8 cellular contexts compared by ENCODE assay signal in the genomic region with DNA sequence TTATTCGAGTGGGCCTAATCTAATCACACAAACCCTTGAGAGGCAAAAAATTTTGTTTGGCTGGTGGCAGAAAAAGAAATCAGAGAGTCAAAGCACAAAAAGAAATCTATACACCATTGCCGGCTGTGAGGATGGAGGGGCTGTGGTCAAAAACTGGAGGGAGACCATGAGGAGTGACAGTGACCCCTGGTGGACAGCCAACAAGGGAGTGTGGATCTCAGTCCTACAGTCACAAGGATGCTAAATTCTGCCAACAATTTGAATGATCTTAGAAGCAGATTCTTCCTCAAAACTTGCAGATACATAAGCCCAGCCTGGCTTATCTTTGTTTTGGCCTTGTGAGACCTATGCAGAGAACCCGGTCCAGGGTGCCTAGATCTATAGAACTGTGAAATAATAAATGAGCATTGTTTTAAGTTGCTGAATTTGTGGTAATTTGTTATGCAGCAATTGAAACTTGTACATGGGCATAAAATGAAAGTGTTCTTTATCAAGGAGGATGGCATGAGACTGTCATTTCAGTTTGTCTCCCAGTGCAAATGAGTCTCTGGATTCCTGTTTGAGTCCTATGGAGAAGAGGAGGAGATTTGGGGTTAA.
A peak's percentile ranks its signal among the peaks of the same experiment; 100 is the strongest.
DNase-seq lines count a peak whose midpoint lies in the region; ATAC-seq, FAIRE-seq and TF ChIP-seq lines count a peak whose summit lies in the region.

No MANE protein-coding gene starts in this region.

- H3K9ac ChIP-seq in GM12878 (ENCODE audit: control insufficient read depth, insufficient read depth, low read length) = no peak overlapping the region
- H3K9ac ChIP-seq in neural progenitor cell = no peak overlapping the region

- H3K79me2 ChIP-seq in GM12878 (ENCODE audit: control insufficient read depth, insufficient read depth, low read length) = no peaks in the 10 kb centered on the region
- no peaks in the 10 kb centered on the region for H3K79me2 ChIP-seq in neural progenitor cell (ENCODE audit: low read depth)

- TF ChIP-seq EP300 in GM12878 (IDR thresholded peaks at IDR 0.05; ENCODE audit: borderline replicate concordance in 1 of 2, control insufficient read depth in 1 of 2, low read depth in 2 of 2, low read length in 2 of 2) = no peak
- no peak for TF ChIP-seq EP300 in esophagus muscularis mucosa (IDR thresholded peaks at IDR 0.05)

- CTCF ChIA-PET in GM12878 (lab: Yijun Ruan, JAX) = interaction anchor here (0.6 to 2.1 kb wide), 15 partner anchors 8 to 991 kb away, joined by 3 to 6 read pairs (median 3); no protein-coding TSS in a partner anchor

- H3K36me3 Mint-ChIP-seq in CD4-positive, CD25-positive, alpha-beta regulatory T cell = no peaks in the 10 kb centered on the region
- no peaks in the 10 kb centered on the region for H3K36me3 Mint-ChIP-seq in neural progenitor cell

- H3K4me3 Mint-ChIP-seq in CD4-positive, CD25-positive, alpha-beta regulatory T cell = no peak overlapping the region
- H3K4me3 Mint-ChIP-seq in neural progenitor cell = no peak overlapping the region

- no peak for TF ChIP-seq POLR2A in GM12878 (IDR thresholded peaks at IDR 0.05; ENCODE audit: low read depth, low read length)
- TF ChIP-seq POLR2A in esophagus muscularis mucosa (IDR thresholded peaks at IDR 0.05; ENCODE audit: low read depth) = no peak

- TF ChIP-seq CTCF in GM12878 (IDR thresholded peaks at IDR 0.05 in 2 of 3, conservative IDR thresholded peaks at IDR 0.05 in 1 of 3; ENCODE audit: control insufficient read depth in 2 of 3, extremely low read depth in 1 of 3, insufficient read depth in 1 of 3, low read depth in 3 of 3, low read length in 3 of 3) (peak; percentile 65 to 68 (median 67)), neural progenitor cell (IDR thresholded peaks at IDR 0.05) (peak; percentile 76), esophagus muscularis mucosa (IDR thresholded peaks at IDR 0.05) (peak in 1 of 3 experiments; percentile 26)

- DNase-seq in CD4-positive, CD25-positive, alpha-beta regulatory T cell = peak in 2 of 3 donors; percentile 2 to 35
- DNase-seq in RPMI7951 (ENCODE audit: low read depth) = peak; percentile 7
- peak; percentile 11 for DNase-seq in GM12878 (ENCODE audit: low read depth, low spot score)
- peak; percentile 76 for DNase-seq in neural progenitor cell (ENCODE audit: low spot score)
- DNase-seq in esophagus muscularis mucosa (ENCODE audit: extremely low spot score) = no peak
- DNase-seq in midbrain (lab: John Stamatoyannopoulos, UW) = no peak

- H3F3A ChIP-seq in neural progenitor cell (ENCODE audit: low read depth) = no peaks in the 10 kb centered on the region

- no peak overlapping the region for H3K27ac ChIP-seq in CD4-positive, CD25-positive, alpha-beta regulatory T cell (ENCODE audit: insufficient read depth, low read length, poor library complexity, severe bottlenecking)
- H3K27ac ChIP-seq in GM12878 (ENCODE audit: control insufficient read depth, insufficient read depth) = no peak overlapping the region
- no peak overlapping the region for H3K27ac ChIP-seq in neural progenitor cell
- H3K27ac ChIP-seq in esophagus muscularis mucosa (replicated peaks in 1 of 4) = no peak overlapping the region

- SMC1A ChIA-PET in GM12878 (lab: Charles Lee; ENCODE audit: uncharacterized antibody, unreplicated experiment) = interaction anchor here (0.9 to 1.2 kb wide), 3 partner anchors 14 to 184 kb away, joined by 3 read pairs; no protein-coding TSS in a partner anchor

- H3K27me3 Mint-ChIP-seq in CD4-positive, CD25-positive, alpha-beta regulatory T cell = no peaks in the 10 kb centered on the region
- H3K27me3 Mint-ChIP-seq in neural progenitor cell (ENCODE audit: insufficient read depth, low read depth) = peaks cover 4% of the 10 kb centered on the region

- no peak overlapping the region for H3K4me2 ChIP-seq in GM12878 (ENCODE audit: control insufficient read depth, insufficient read depth)
- no peak overlapping the region for H3K4me2 ChIP-seq in neural progenitor cell

- peak; percentile 50 for TF ChIP-seq RAD21 in GM12878 (IDR thresholded peaks at IDR 0.05; ENCODE audit: insufficient read depth, low read depth, low read length)

- H3K4me1 ChIP-seq in CD4-positive, CD25-positive, alpha-beta regulatory T cell (ENCODE audit: control insufficient read depth, insufficient read depth, low read length, poor library complexity, severe bottlenecking) = no peaks in the 10 kb centered on the region
- H3K4me1 ChIP-seq in GM12878 (ENCODE audit: control insufficient read depth, insufficient read depth, low read length) (no peaks in the 10 kb centered on the region), neural progenitor cell (no peaks in the 10 kb centered on the region), esophagus muscularis mucosa (peaks cover 0 to 10% (median under 1%) of the 10 kb centered on the region in 4 donors)

- H3K36me3 ChIP-seq in CD4-positive, CD25-positive, alpha-beta regulatory T cell (ENCODE audit: control insufficient read depth, insufficient read depth, low read length) = no peaks in the 10 kb centered on the region
- H3K36me3 ChIP-seq in GM12878 (ENCODE audit: control insufficient read depth in 2 of 2, insufficient read depth in 2 of 2, low read length in 1 of 2) = no peaks in the 10 kb centered on the region
- no peaks in the 10 kb centered on the region for H3K36me3 ChIP-seq in neural progenitor cell
- no peaks in the 10 kb centered on the region for H3K36me3 ChIP-seq in esophagus muscularis mucosa

- BruUV-seq in GM12878 (replicated peaks; lab: Mats Ljungman, UMichigan) = no TSS peak

- POLR2A ChIA-PET in GM12878 (lab: Charles Lee) = no interaction called here

- no peaks in the 10 kb centered on the region for H3K9me3 ChIP-seq in CD4-positive, CD25-positive, alpha-beta regulatory T cell (ENCODE audit: control insufficient read depth in 2 of 2, low read length in 2 of 2)
- H3K9me3 ChIP-seq in GM12878 (replicated peaks; ENCODE audit: control insufficient read depth, insufficient read depth, low read length) (no peaks in the 10 kb centered on the region), neural progenitor cell (ENCODE audit: low read depth) (no peaks in the 10 kb centered on the region), esophagus muscularis mucosa (no peaks in the 10 kb centered on the region)

- no peak for ATAC-seq in CD4-positive, CD25-positive, alpha-beta regulatory T cell (ENCODE audit: low read depth in 2 of 2)
- ATAC-seq in GM18870 (IDR thresholded peaks at IDR 0.05; ENCODE audit: unreplicated experiment) (peak; percentile 78), HG03342 (IDR thresholded peaks at IDR 0.05; ENCODE audit: unreplicated experiment) (peak; percentile 87), GM12878 (peak; percentile 92)

- no peaks in the 10 kb centered on the region for H3K27me3 ChIP-seq in CD4-positive, CD25-positive, alpha-beta regulatory T cell (ENCODE audit: control insufficient read depth, insufficient read depth, low read length)
- no peaks in the 10 kb centered on the region for H3K27me3 ChIP-seq in GM12878 (replicated peaks in 1 of 2; ENCODE audit: control insufficient read depth in 2 of 2, insufficient read depth in 2 of 2, low read length in 1 of 2)
- H3K27me3 ChIP-seq in neural progenitor cell = no peaks in the 10 kb centered on the region
- no peaks in the 10 kb centered on the region for H3K27me3 ChIP-seq in esophagus muscularis mucosa

- H3K4me3 ChIP-seq in CD4-positive, CD25-positive, alpha-beta regulatory T cell (ENCODE audit: low read depth, low read length) = no peak overlapping the region
- no peak overlapping the region for H3K4me3 ChIP-seq in GM12878
- H3K4me3 ChIP-seq in neural progenitor cell = no peak overlapping the region
- no peak overlapping the region for H3K4me3 ChIP-seq in esophagus muscularis mucosa

- 22% methylated on average over 3 of the region's 3 CpGs for WGBS in GM12878 (ENCODE audit: insufficient coverage, insufficient replicate concordance, low lambda C conversion rate, missing lambda C conversion rate)
- 52% methylated on average over 3 of the region's 3 CpGs for WGBS in esophagus muscularis mucosa

- H4K20me1 ChIP-seq in GM12878 (ENCODE audit: control insufficient read depth, insufficient read depth) (no peaks in the 10 kb centered on the region), neural progenitor cell (ENCODE audit: low read depth) (no peaks in the 10 kb centered on the region)

- FAIRE-seq in GM12878 (lab: Jason Lieb, UNC) = peak; percentile 81

- no peak overlapping the region for H3K27ac Mint-ChIP-seq in CD4-positive, CD25-positive, alpha-beta regulatory T cell
- no peak overlapping the region for H3K27ac Mint-ChIP-seq in neural progenitor cell

- peaks cover 0 to 3% (median 0%) of the 10 kb centered on the region in 7 donors for H3K9me3 Mint-ChIP-seq in CD4-positive, CD25-positive, alpha-beta regulatory T cell
- no peaks in the 10 kb centered on the region for H3K9me3 Mint-ChIP-seq in neural progenitor cell

- intact Hi-C loops in GM12878 (cut with micrococcal nuclease; ENCODE audit: unreplicated experiment) (loop anchor here (1.0 to 5.0 kb wide), 3 partner anchors 161 to 991 kb away; no protein-coding TSS in a partner anchor), esophagus muscularis mucosa (cut with DNase I) (no loop called here)

- in situ Hi-C loops in GM12878 (cut with MboI) = loop anchor here (10.0 kb wide), 1 partner anchor 983 kb away; no protein-coding TSS in a partner anchor

- no peaks in the 10 kb centered on the region for H3K4me1 Mint-ChIP-seq in CD4-positive, CD25-positive, alpha-beta regulatory T cell
- H3K4me1 Mint-ChIP-seq in neural progenitor cell = no peaks in the 10 kb centered on the region

- RAD21 ChIA-PET in GM12878 (lab: Charles Lee; ENCODE audit: unreplicated experiment) = interaction anchor here (0.5 to 1.8 kb wide), 4 partner anchors 14 to 975 kb away, joined by 3 to 4 read pairs (median 3); no protein-coding TSS in a partner anchor

- H2AFZ ChIP-seq in GM12878 (ENCODE audit: control insufficient read depth, low read depth, low read length) = no peak overlapping the region
- peak overlapping the region; percentile 65 for H2AFZ ChIP-seq in neural progenitor cell (replicated peaks)

TF ChIP-seq in GM12878, 131 proteins besides CTCF, POLR2A, EP300 and RAD21:
- TF ChIP-seq SMC3 (IDR thresholded peaks at IDR 0.05; ENCODE audit: borderline replicate concordance, low read length) (peak; percentile 58; the same call in 1 of the 2 replicates), RUNX3 (IDR thresholded peaks at IDR 0.05; ENCODE audit: low read length) (peak; percentile 40), ETV6 (conservative IDR thresholded peaks at IDR 0.05 in 1 of 2, IDR thresholded peaks at IDR 0.05 in 1 of 2; ENCODE audit: borderline replicate concordance in 1 of 2, low read depth in 1 of 2) (no peak), YY1 (IDR thresholded peaks at IDR 0.05; ENCODE audit: low read depth, low read length) (0 out of 2 replicates have a peak, but pooled peaks have one; percentile 24), JUNB (IDR thresholded peaks at IDR 0.05) (no peak)

Comparison
In these comparisons a context has a peak if more than half of its experiments do, and no peak if none do; other contexts are left out.
1. ATAC-seq: peak in GM18870 (single experiment), HG03342 (single experiment) and GM12878 (single experiment); none in CD4-positive, CD25-positive, alpha-beta regulatory T cell (0 of 2).
2. DNase-seq: peak in CD4-positive, CD25-positive, alpha-beta regulatory T cell (2 of 3), RPMI7951 (single experiment), GM12878 (single experiment) and neural progenitor cell (single experiment); none in esophagus muscularis mucosa (single experiment) and midbrain (single experiment).